ENCODE assay signal across 1 cellular context in genomic region chr14:56579345-56580316, GRCh38.
TF ChIP-seq lines count a peak whose summit lies in the region.

Gene TMEM260, plus strand, starts transcription at chr14:56579798. Its CDS starts 117 bp downstream, at chr14:56579915.

TF ChIP-seq in HepG2, 621 proteins besides CTCF, POLR2A, EP300 and RAD21 (continued from another document and continues in another):
- TF ChIP-seq, protein P1, sequence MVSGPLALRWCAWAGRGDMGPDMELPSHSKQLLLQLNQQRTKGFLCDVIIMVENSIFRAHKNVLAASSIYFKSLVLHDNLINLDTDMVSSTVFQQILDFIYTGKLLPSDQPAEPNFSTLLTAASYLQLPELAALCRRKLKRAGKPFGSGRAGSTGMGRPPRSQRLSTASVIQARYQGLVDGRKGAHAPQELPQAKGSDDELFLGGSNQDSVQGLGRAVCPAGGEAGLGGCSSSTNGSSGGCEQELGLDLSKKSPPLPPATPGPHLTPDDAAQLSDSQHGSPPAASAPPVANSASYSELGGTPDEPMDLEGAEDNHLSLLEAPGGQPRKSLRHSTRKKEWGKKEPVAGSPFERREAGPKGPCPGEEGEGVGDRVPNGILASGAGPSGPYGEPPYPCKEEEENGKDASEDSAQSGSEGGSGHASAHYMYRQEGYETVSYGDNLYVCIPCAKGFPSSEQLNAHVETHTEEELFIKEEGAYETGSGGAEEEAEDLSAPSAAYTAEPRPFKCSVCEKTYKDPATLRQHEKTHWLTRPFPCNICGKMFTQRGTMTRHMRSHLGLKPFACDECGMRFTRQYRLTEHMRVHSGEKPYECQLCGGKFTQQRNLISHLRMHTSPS (CRISPR knock-in tag; IDR thresholded peaks at IDR 0.05; ENCODE audit: low read depth): no peak
- TF ChIP-seq ZNF430 (CRISPR knock-in tag; IDR thresholded peaks at IDR 0.05) (no peak), ZBTB42 (CRISPR knock-in tag; IDR thresholded peaks at IDR 0.05) (no peak), ZNF33A (CRISPR knock-in tag; IDR thresholded peaks at IDR 0.05; ENCODE audit: borderline replicate concordance) (no peak), ZNF350 (CRISPR knock-in tag; IDR thresholded peaks at IDR 0.05; ENCODE audit: borderline replicate concordance, low read depth) (0 out of 2 replicates have a peak, but pooled peaks have one; percentile 17), ZNF264 (CRISPR knock-in tag; IDR thresholded peaks at IDR 0.05) (no peak), HBP1 (CRISPR knock-in tag; IDR thresholded peaks at IDR 0.05; ENCODE audit: low read depth) (peak; percentile 68; the same call in 1 of the 2 replicates), CEBPB (IDR thresholded peaks at IDR 0.05; ENCODE audit: borderline replicate concordance, low read depth, low read length) (no peak), ZNF414 (CRISPR knock-in tag; IDR thresholded peaks at IDR 0.05) (peak; percentile 79), NFE2L2 (IDR thresholded peaks at IDR 0.05; ENCODE audit: low read length) (no peak), ZNF205 (CRISPR knock-in tag; IDR thresholded peaks at IDR 0.05) (no peak), ZNF790 (CRISPR knock-in tag; IDR thresholded peaks at IDR 0.05; ENCODE audit: borderline replicate concordance) (0 out of 2 replicates have a peak, but pooled peaks have one; percentile 46), ZC3H13 (CRISPR knock-in tag; IDR thresholded peaks at IDR 0.05) (no peak), SP1 (IDR thresholded peaks at IDR 0.05) (no peak), SP1 (CRISPR knock-in tag; IDR thresholded peaks at IDR 0.05) (0 out of 2 replicates have a peak, but pooled peaks have one; percentile 28), ZNF329 (CRISPR knock-in tag; IDR thresholded peaks at IDR 0.05; ENCODE audit: low read depth) (no peak), MAFF (IDR thresholded peaks at IDR 0.05; ENCODE audit: low read depth, low read length) (no peak), KDM5B (CRISPR knock-in tag; IDR thresholded peaks at IDR 0.05; ENCODE audit: borderline replicate concordance) (peak; percentile 77; the same call in 1 of the 2 replicates), ZNF383 (CRISPR knock-in tag; IDR thresholded peaks at IDR 0.05; ENCODE audit: borderline replicate concordance) (no peak), ELF3 (CRISPR knock-in tag; IDR thresholded peaks at IDR 0.05) (peak; percentile 70; the same call in 1 of the 2 replicates), TBP (CRISPR knock-in tag; IDR thresholded peaks at IDR 0.05) (no peak), THYN1 (CRISPR knock-in tag; IDR thresholded peaks at IDR 0.05; ENCODE audit: borderline replicate concordance, low read depth) (no peak), HDAC1 (CRISPR knock-in tag; IDR thresholded peaks at IDR 0.05) (peak; percentile 83), TCF12 (IDR thresholded peaks at IDR 0.05) (no peak), TCF12 (CRISPR knock-in tag; IDR thresholded peaks at IDR 0.05) (no peak), POLR2G (IDR thresholded peaks at IDR 0.05; ENCODE audit: low read depth, low read length) (peak; percentile 95), ZNF260 (CRISPR knock-in tag; IDR thresholded peaks at IDR 0.05; ENCODE audit: borderline replicate concordance, low read depth) (no peak), ZNF432 (CRISPR knock-in tag; IDR thresholded peaks at IDR 0.05; ENCODE audit: borderline replicate concordance) (no peak), MYPOP (CRISPR knock-in tag; IDR thresholded peaks at IDR 0.05) (0 out of 2 replicates have a peak, but pooled peaks have one; percentile 9), ZNF572 (CRISPR knock-in tag; IDR thresholded peaks at IDR 0.05) (no peak), TFDP1 (CRISPR knock-in tag; IDR thresholded peaks at IDR 0.05; ENCODE audit: borderline replicate concordance) (no peak), ZNF335 (CRISPR knock-in tag; IDR thresholded peaks at IDR 0.05) (no peak), TAF1 (CRISPR knock-in tag; IDR thresholded peaks at IDR 0.05) (peak; percentile 93), NPAS2 (CRISPR knock-in tag; IDR thresholded peaks at IDR 0.05; ENCODE audit: borderline replicate concordance) (no peak), ZNF879 (CRISPR knock-in tag; IDR thresholded peaks at IDR 0.05) (no peak), HCFC1 (IDR thresholded peaks at IDR 0.05; ENCODE audit: low read depth, low read length) (no peak; the same call in 1 of the 2 replicates), ZNF546 (CRISPR knock-in tag; conservative IDR thresholded peaks at IDR 0.05) (no peak), ESRRA (CRISPR knock-in tag; IDR thresholded peaks at IDR 0.05; ENCODE audit: low read depth) (no peak), ZNF333 (CRISPR knock-in tag; IDR thresholded peaks at IDR 0.05; ENCODE audit: borderline replicate concordance) (0 out of 2 replicates have a peak, but pooled peaks have one; percentile 85), ZNF75D (CRISPR knock-in tag; IDR thresholded peaks at IDR 0.05; ENCODE audit: borderline replicate concordance) (no peak), ATF7-NPFF (CRISPR knock-in tag; IDR thresholded peaks at IDR 0.05; ENCODE audit: low read depth) (peak; percentile 25; the same call in 1 of the 2 replicates), ZNF644 (CRISPR knock-in tag; IDR thresholded peaks at IDR 0.05; ENCODE audit: low read depth) (no peak), TGIF2 (CRISPR knock-in tag; IDR thresholded peaks at IDR 0.05) (peak; percentile 54; the same call in 1 of the 2 replicates), ZNF577 (CRISPR knock-in tag; IDR thresholded peaks at IDR 0.05; ENCODE audit: borderline replicate concordance, low read depth) (no peak), ZMAT5 (CRISPR knock-in tag; IDR thresholded peaks at IDR 0.05; ENCODE audit: borderline replicate concordance, low read depth) (no peak)
- TF ChIP-seq, protein P2, sequence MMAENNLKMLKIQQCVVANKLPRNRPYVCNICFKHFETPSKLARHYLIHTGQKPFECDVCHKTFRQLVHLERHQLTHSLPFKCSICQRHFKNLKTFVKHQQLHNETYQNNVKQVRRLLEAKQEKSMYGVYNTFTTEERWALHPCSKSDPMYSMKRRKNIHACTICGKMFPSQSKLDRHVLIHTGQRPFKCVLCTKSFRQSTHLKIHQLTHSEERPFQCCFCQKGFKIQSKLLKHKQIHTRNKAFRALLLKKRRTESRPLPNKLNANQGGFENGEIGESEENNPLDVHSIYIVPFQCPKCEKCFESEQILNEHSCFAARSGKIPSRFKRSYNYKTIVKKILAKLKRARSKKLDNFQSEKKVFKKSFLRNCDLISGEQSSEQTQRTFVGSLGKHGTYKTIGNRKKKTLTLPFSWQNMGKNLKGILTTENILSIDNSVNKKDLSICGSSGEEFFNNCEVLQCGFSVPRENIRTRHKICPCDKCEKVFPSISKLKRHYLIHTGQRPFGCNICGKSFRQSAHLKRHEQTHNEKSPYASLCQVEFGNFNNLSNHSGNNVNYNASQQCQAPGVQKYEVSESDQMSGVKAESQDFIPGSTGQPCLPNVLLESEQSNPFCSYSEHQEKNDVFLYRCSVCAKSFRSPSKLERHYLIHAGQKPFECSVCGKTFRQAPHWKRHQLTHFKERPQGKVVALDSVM (CRISPR knock-in tag; IDR thresholded peaks at IDR 0.05): peak; percentile 70; the same call in 1 of the 2 replicates
- TF ChIP-seq, protein P3, sequence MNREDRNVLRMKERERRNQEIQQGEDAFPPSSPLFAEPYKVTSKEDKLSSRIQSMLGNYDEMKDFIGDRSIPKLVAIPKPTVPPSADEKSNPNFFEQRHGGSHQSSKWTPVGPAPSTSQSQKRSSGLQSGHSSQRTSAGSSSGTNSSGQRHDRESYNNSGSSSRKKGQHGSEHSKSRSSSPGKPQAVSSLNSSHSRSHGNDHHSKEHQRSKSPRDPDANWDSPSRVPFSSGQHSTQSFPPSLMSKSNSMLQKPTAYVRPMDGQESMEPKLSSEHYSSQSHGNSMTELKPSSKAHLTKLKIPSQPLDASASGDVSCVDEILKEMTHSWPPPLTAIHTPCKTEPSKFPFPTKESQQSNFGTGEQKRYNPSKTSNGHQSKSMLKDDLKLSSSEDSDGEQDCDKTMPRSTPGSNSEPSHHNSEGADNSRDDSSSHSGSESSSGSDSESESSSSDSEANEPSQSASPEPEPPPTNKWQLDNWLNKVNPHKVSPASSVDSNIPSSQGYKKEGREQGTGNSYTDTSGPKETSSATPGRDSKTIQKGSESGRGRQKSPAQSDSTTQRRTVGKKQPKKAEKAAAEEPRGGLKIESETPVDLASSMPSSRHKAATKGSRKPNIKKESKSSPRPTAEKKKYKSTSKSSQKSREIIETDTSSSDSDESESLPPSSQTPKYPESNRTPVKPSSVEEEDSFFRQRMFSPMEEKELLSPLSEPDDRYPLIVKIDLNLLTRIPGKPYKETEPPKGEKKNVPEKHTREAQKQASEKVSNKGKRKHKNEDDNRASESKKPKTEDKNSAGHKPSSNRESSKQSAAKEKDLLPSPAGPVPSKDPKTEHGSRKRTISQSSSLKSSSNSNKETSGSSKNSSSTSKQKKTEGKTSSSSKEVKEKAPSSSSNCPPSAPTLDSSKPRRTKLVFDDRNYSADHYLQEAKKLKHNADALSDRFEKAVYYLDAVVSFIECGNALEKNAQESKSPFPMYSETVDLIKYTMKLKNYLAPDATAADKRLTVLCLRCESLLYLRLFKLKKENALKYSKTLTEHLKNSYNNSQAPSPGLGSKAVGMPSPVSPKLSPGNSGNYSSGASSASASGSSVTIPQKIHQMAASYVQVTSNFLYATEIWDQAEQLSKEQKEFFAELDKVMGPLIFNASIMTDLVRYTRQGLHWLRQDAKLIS (CRISPR knock-in tag; IDR thresholded peaks at IDR 0.05): no peak
- TF ChIP-seq, protein P4, sequence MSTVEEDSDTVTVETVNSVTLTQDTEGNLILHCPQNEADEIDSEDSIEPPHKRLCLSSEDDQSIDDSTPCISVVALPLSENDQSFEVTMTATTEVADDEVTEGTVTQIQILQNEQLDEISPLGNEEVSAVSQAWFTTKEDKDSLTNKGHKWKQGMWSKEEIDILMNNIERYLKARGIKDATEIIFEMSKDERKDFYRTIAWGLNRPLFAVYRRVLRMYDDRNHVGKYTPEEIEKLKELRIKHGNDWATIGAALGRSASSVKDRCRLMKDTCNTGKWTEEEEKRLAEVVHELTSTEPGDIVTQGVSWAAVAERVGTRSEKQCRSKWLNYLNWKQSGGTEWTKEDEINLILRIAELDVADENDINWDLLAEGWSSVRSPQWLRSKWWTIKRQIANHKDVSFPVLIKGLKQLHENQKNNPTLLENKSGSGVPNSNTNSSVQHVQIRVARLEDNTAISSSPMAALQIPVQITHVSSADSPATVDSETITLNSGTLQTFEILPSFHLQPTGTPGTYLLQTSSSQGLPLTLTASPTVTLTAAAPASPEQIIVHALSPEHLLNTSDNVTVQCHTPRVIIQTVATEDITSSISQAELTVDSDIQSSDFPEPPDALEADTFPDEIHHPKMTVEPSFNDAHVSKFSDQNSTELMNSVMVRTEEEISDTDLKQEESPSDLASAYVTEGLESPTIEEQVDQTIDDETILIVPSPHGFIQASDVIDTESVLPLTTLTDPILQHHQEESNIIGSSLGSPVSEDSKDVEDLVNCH (CRISPR knock-in tag; IDR thresholded peaks at IDR 0.05): no peak
- TF ChIP-seq, protein P5, sequence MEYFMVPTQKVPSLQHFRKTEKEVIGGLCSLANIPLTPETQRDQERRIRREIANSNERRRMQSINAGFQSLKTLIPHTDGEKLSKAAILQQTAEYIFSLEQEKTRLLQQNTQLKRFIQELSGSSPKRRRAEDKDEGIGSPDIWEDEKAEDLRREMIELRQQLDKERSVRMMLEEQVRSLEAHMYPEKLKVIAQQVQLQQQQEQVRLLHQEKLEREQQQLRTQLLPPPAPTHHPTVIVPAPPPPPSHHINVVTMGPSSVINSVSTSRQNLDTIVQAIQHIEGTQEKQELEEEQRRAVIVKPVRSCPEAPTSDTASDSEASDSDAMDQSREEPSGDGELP (IDR thresholded peaks at IDR 0.05; ENCODE audit: borderline replicate concordance, low read depth): no peak
